Comparison of ENCODE assay signal across 7 cellular contexts in the genomic region with DNA sequence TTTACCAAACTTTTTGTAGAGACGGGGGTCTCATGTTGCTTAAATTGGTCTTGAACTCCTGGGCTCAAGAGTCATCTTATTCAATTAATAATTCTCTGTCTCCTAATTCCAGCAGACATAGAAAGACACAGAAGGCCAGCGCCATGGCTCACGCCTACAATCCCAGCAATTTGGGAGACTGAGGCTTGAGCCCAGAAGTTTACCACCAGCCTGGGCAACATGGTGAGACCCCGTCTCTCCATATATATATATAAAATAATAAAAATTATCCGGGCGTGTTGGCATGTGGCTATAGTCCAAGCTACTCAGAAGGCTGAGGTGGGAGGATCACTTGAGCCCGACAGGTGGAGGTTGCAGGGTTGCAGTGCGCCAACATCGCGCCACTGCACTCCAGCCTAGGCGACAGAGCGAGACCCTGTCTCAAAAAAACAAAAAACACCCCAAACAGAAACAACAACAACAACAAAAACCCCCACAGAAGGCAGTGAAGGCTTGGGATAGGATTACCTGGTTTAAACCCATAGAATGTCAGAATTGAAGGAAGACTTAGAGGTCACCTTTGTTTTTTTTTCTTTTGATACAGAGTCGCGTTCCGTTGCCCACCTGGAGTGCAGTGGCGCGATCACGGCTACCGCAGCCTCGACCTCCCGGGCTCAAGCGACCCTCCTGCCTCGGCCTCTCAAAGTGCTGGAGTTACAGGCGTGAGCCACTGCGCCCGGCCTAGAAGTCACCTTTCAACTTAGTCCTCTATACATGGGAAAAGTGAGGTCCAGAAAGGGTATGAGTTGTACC. TPM values are rescaled to one million over a fixed set of nuclear protein-coding genes. Genes with fewer than 3 reads are reported as not detected.
DNase-seq lines count a peak whose midpoint lies in the region; ATAC-seq and TF ChIP-seq lines count a peak whose summit lies in the region.

No MANE protein-coding gene starts in this region.

- ATAC-seq in GM21717 (IDR thresholded peaks at IDR 0.05; ENCODE audit: unreplicated experiment) (peak; percentile 16), PC-3 (no peak), GM19023 (IDR thresholded peaks at IDR 0.05; ENCODE audit: unreplicated experiment) (no peak)

- BruUV-seq in PC-3 (replicated peaks; lab: Mats Ljungman, UMichigan) = TSS peak; percentile 93

- H2AFZ ChIP-seq in PC-3 (ENCODE audit: low read length) = peak overlapping the region; percentile 94

- no peak for TF ChIP-seq POLR2A in esophagus squamous epithelium (IDR thresholded peaks at IDR 0.05)

- no peak for DNase-seq in PC-3
- DNase-seq in esophagus squamous epithelium (lab: John Stamatoyannopoulos, UW) = no peak
- no peak for DNase-seq in progenitor cell of endocrine pancreas (ENCODE audit: low spot score, unreplicated experiment)
- no peak for DNase-seq in NCI-H187 (lab: John Stamatoyannopoulos, UW)
- no peak for DNase-seq in OCI-M2 (lab: John Stamatoyannopoulos, UW; ENCODE audit: unreplicated experiment)

- peaks cover 2% of the 10 kb centered on the region for H3K36me3 Mint-ChIP-seq in progenitor cell of endocrine pancreas (ENCODE audit: insufficient read depth)

- intact Hi-C loops in PC-3 (cut with micrococcal nuclease) = loop anchor here (5.0 kb wide), 1 partner anchor 51 kb away; a partner anchor contains a TSS
- intact Hi-C loops in esophagus squamous epithelium (cut with DNase I) = no loop called here

- 18 to 19% methylated on average over 22 to 26 of the region's 26 CpGs for WGBS in esophagus squamous epithelium, 2 donors

- POLR2A ChIA-PET in PC-3 (lab: Charles Lee; ENCODE audit: unreplicated experiment) = interaction anchor here (0.5 to 0.7 kb wide), 3 partner anchors 29 to 130 kb away, joined by 3 to 6 read pairs (median 4); no protein-coding TSS in a partner anchor

- H3K27ac ChIP-seq in PC-3 (ENCODE audit: low read length) (peak overlapping the region; percentile 73), esophagus squamous epithelium (peak overlapping the region; percentile 98 to 99 (median 99))

- CTCF ChIA-PET in PC-3 (lab: Charles Lee) = interaction anchor here (1.0 kb wide), 1 partner anchor 75 kb away, joined by 4 read pairs; no protein-coding TSS in a partner anchor

- H3K9me2 ChIP-seq in PC-3 (replicated peaks; ENCODE audit: low read length) = no peaks in the 10 kb centered on the region

- H3K9me3 ChIP-seq in PC-3 (ENCODE audit: low read length) (no peaks in the 10 kb centered on the region), esophagus squamous epithelium (no peaks in the 10 kb centered on the region)

- TF ChIP-seq CTCF in PC-3 (conservative IDR thresholded peaks at IDR 0.05; ENCODE audit: low read depth, low read length) = no peak
- no peak for TF ChIP-seq CTCF in esophagus squamous epithelium (IDR thresholded peaks at IDR 0.05)
- TF ChIP-seq CTCF in progenitor cell of endocrine pancreas (IDR thresholded peaks at IDR 0.05; ENCODE audit: unreplicated experiment) = peak; percentile 5

- H3K4me3 ChIP-seq in PC-3 (ENCODE audit: low read length) (peak overlapping the region; percentile 99), esophagus squamous epithelium (peak overlapping the region; percentile 73 to 96 (median 94))

- H3K4me1 ChIP-seq in PC-3 (ENCODE audit: insufficient read depth, low read length) (peaks cover 8% of the 10 kb centered on the region; the same call in 1 of the 2 replicates), esophagus squamous epithelium (peaks cover 5 to 43% (median 7%) of the 10 kb centered on the region in 3 donors)

- no peaks in the 10 kb centered on the region for H3K27me3 Mint-ChIP-seq in progenitor cell of endocrine pancreas

- H4K20me1 ChIP-seq in PC-3 (ENCODE audit: low read length) = 0 out of 2 replicates have a peak, but pooled peaks cover 5% of the 10 kb centered on the region

- peak overlapping the region; percentile 95 for H3K4me2 ChIP-seq in PC-3 (ENCODE audit: low read length)

- H3K9ac ChIP-seq in PC-3 (ENCODE audit: low read length) = peak overlapping the region; percentile 89

- H3F3A ChIP-seq in PC-3 (ENCODE audit: low read length, unreplicated experiment) = no peaks in the 10 kb centered on the region

- H3K4me1 Mint-ChIP-seq in progenitor cell of endocrine pancreas (ENCODE audit: low read depth) = peaks cover 10% of the 10 kb centered on the region

- H3K79me2 ChIP-seq in PC-3 (ENCODE audit: low read length) = peaks cover 49% of the 10 kb centered on the region

- H3K9me3 Mint-ChIP-seq in progenitor cell of endocrine pancreas (ENCODE audit: low read depth) = no peaks in the 10 kb centered on the region

- H3K27ac Mint-ChIP-seq in progenitor cell of endocrine pancreas = peak overlapping the region; percentile 97

- peak overlapping the region; percentile 94 for H3K4me3 Mint-ChIP-seq in progenitor cell of endocrine pancreas (ENCODE audit: low read depth)

- H3K36me3 ChIP-seq in PC-3 (ENCODE audit: low read depth, low read length) = no peaks in the 10 kb centered on the region
- peaks cover 0 to 2% (median 0%) of the 10 kb centered on the region in 3 donors for H3K36me3 ChIP-seq in esophagus squamous epithelium

- no peaks in the 10 kb centered on the region for H3K27me3 ChIP-seq in PC-3 (ENCODE audit: low read length)
- H3K27me3 ChIP-seq in esophagus squamous epithelium = no peaks in the 10 kb centered on the region

RNA-seq across cellular contexts. Expression of a gene that starts 0.7 kb away (rescaled TPM):
- total RNA-seq in PC-3 (2014; rRNA removed) (15.2 and 16.5 TPM in 2 replicates), esophagus squamous epithelium (10 to 100 TPM; 35.8 to 63.4 (median 55.1) TPM), progenitor cell of endocrine pancreas (45.6 and 47.6 TPM in 2 replicates)

RNA-seq across cellular contexts. Expression of a gene that starts 51.6 kb away (rescaled TPM):
- total RNA-seq in PC-3 (2014; rRNA removed) = 12.9 and 16.1 TPM in 2 replicates
- 10 to 100 TPM; 26.5 to 40.9 (median 33.5) TPM for total RNA-seq in esophagus squamous epithelium
- total RNA-seq in progenitor cell of endocrine pancreas = 48.7 and 50.4 TPM in 2 replicates
